In genomic region chr4:117661673-117662072, GRCh38 we compare ENCODE assay signal across 18 cellular contexts.
DNase-seq lines count a peak whose midpoint lies in the region; ATAC-seq, FAIRE-seq and TF ChIP-seq lines count a peak whose summit lies in the region.
"Had no signal": no experiment of that assay in that cellular context is flagged by ENCODE, and none has a peak within 500 bp of the region (broad histone marks: within the 10 kb centered on the region; RNA-seq: fewer than 3 reads in every experiment).

No MANE protein-coding gene starts in this region.

- H3K36me3 ChIP-seq in mucosa of descending colon (ENCODE audit: low read depth), result no peaks in the 10 kb centered on the region
- H3K36me3 ChIP-seq: BLaER1 treated with 17β-estradiol and CSF1 and Interleukin-3, amounts not matched to agents 10 nM and 100 nM had no signal

- FAIRE-seq in RCC 7860 (lab: Jason Lieb, UNC), result no peak
- FAIRE-seq: A549, D721Med, G401.6, GM12878, GM12892, GM18507 had no signal

- DNase-seq in RCC 7860 (ENCODE audit: low spot score), result peak; percentile 3
- DNase-seq in left colon, result no peak
- DNase-seq in mucosa of descending colon, result no peak
- DNase-seq in effector CD8-positive, alpha-beta T cell (lab: John Stamatoyannopoulos, UW), result no peak
- no peak for DNase-seq in GDM1 (lab: John Stamatoyannopoulos, UW)
- DNase-seq: AML-193; Caco-2; Calu3; CD4-positive, alpha-beta T cell; CD8-positive, alpha-beta T cell; DMS79 treated with DMSO at 0.1 percent for 48 hours had no signal

- no peak overlapping the region for H3K4me3 ChIP-seq in mucosa of descending colon
- H3K4me3 ChIP-seq: A549; BLaER1 treated with 17β-estradiol and CSF1 and Interleukin-3, amounts not matched to agents 10 nM and 100 nM; GM12878 had no signal

- peaks cover 6% of the 10 kb centered on the region for H3K4me1 ChIP-seq in mucosa of descending colon (ENCODE audit: low read depth)
- H3K4me1 ChIP-seq: A549; BLaER1 treated with 17β-estradiol and CSF1 and Interleukin-3, amounts not matched to agents 10 nM and 100 nM; Caco-2 had no signal

- ATAC-seq in left colon, result peak; percentile 75
- ATAC-seq in mucosa of descending colon, result peak; percentile 62
- ATAC-seq: A549; CD8-positive, alpha-beta T cell; GM12878 had no signal

- no peak for TF ChIP-seq CTCF in mucosa of descending colon (IDR thresholded peaks at IDR 0.05)

- intact Hi-C loops in left colon (cut with DNase I, micrococcal nuclease) (no loop called here), mucosa of descending colon (cut with DNase I, micrococcal nuclease) (no loop called here)

- no peaks in the 10 kb centered on the region for H3K9me3 ChIP-seq in mucosa of descending colon
- H3K9me3 ChIP-seq: A549; BLaER1 treated with 17β-estradiol and CSF1 and Interleukin-3, amounts not matched to agents 10 nM and 100 nM; Caco-2 had no signal
